Comparison of ENCODE assay signal across 9 cellular contexts in the genomic region with DNA sequence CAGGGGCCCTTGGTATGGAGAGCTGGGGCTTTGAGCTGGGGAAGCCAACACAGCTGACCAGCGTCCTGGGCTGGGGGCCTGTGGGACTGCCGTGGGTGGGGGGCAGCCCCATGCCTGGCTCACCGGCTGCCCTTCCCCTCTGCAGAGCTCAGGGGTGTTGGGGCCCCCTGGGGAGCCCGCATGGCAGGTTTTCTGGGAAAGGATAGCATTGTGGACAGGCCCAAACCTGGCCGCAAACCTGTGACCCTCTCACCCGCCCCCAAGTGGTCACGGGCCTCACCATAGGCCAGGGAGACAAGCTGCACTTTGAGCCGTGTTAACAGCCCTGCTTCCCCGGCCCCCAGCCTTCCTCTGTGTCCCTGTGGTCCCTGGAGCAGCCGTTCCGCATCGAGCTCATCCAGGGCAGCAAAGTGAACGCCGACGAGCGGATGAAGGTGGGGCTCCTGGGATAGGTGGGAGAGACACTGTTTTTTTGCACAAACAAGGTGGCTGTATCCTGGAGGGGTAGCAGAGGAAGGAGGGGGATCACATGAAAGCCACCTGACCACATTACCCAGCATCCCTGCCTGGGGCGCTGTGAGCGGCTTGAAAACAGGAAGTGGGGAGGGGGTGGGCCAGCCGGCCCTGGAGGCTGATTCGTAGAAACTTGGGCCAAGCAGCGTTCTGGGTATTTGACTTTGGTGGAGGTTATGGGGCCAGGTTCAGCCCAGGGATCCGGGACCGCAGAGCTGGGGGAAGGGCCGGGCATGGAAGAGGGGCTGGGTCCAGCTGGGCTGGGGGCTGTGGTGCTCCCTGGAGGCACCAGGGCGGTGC.
A peak's percentile ranks its signal among the peaks of the same experiment; 100 is the strongest.
DNase-seq lines count a peak whose midpoint lies in the region; ATAC-seq and TF ChIP-seq lines count a peak whose summit lies in the region.
"Had no signal": no experiment of that assay in that cellular context is flagged by ENCODE, and none has a peak within 500 bp of the region (broad histone marks: within the 10 kb centered on the region; RNA-seq: fewer than 3 reads in every experiment).

No MANE protein-coding gene starts in this region.

- H3K4me3 ChIP-seq in HL-60 (replicated peaks; ENCODE audit: insufficient read depth, low read length) (no peak overlapping the region), endocrine pancreas (ENCODE audit: control insufficient read depth, insufficient read depth, low read length) (no peak overlapping the region), neutrophil (ENCODE audit: low read depth in 1 of 2, low read length in 1 of 2) (no peak overlapping the region), testis (no peak overlapping the region), BE2C (ENCODE audit: low read depth, low read length) (no peak overlapping the region)
- H3K4me3 ChIP-seq: tibial artery had no signal

- peak; percentile 55 for ATAC-seq in GM19023 (IDR thresholded peaks at IDR 0.05; ENCODE audit: unreplicated experiment)

- H3K4me3 Mint-ChIP-seq in activated CD4-positive, alpha-beta T cell treated with anti-CD3 and anti-CD28 coated beads, Interleukin-2, amount 10 ng/mL, durations not matched to agents 7 days and 5 days, result peak overlapping the region; percentile 79

- H3K27ac ChIP-seq in HL-60 (replicated peaks) (peak overlapping the region; percentile 80), neutrophil (peak overlapping the region; percentile 81), testis (no peak overlapping the region)
- H3K27ac ChIP-seq: tibial artery had no signal

- intact Hi-C loops in testis (cut with DNase I; ENCODE audit: low total_unique reads), result no loop called here

- H3K27ac Mint-ChIP-seq in activated CD4-positive, alpha-beta T cell treated with anti-CD3 and anti-CD28 coated beads, Interleukin-2, amount 10 ng/mL, durations not matched to agents 7 days and 5 days, result peak overlapping the region; percentile 97

- TF ChIP-seq POLR2A in testis (IDR thresholded peaks at IDR 0.05), result no peak

- peaks cover 78% of the 10 kb centered on the region for H3K4me1 Mint-ChIP-seq in activated CD4-positive, alpha-beta T cell treated with anti-CD3 and anti-CD28 coated beads, Interleukin-2, amount 10 ng/mL, durations not matched to agents 7 days and 5 days

- CTCF ChIA-PET in activated CD4-positive, alpha-beta T cell treated with anti-CD3 and anti-CD28 coated beads, Interleukin-2, amount 10 ng/mL, durations not matched to agents 7 days and 5 days (lab: Charles Lee), result interaction anchor here (0.6 to 8.3 kb wide), 12 partner anchors 8 to 144 kb away, joined by 3 to 78 read pairs (median 3); no protein-coding TSS in a partner anchor

- H3K36me3 Mint-ChIP-seq in activated CD4-positive, alpha-beta T cell treated with anti-CD3 and anti-CD28 coated beads, Interleukin-2, amount 10 ng/mL, durations not matched to agents 7 days and 5 days (ENCODE audit: low read depth), result peaks cover 81% of the 10 kb centered on the region

- H3K4me1 ChIP-seq in endocrine pancreas (ENCODE audit: control insufficient read depth, insufficient read depth, low read length) (no peaks in the 10 kb centered on the region), neutrophil (ENCODE audit: control insufficient read depth in 1 of 2, insufficient read depth in 1 of 2, low read depth in 1 of 2, low read length in 1 of 2) (peaks cover 6 to 19% of the 10 kb centered on the region in 2 experiments), testis (peaks cover 3% of the 10 kb centered on the region), BE2C (no peaks in the 10 kb centered on the region)

- WGBS in testis, 2 donors, result 60% methylated on average over 9 to 24 of the region's 25 CpGs

- H3K36me3 ChIP-seq in endocrine pancreas (ENCODE audit: control insufficient read depth, insufficient read depth, low read length) (no peaks in the 10 kb centered on the region), neutrophil (peaks cover 100% of the 10 kb centered on the region), testis (ENCODE audit: low read depth, missing control alignments) (no peaks in the 10 kb centered on the region), BE2C (no peaks in the 10 kb centered on the region)

- no peaks in the 10 kb centered on the region for H3K27me3 ChIP-seq in HL-60 (ENCODE audit: insufficient read depth, poor library complexity, severe bottlenecking)
- H3K27me3 ChIP-seq in endocrine pancreas (ENCODE audit: control insufficient read depth, insufficient read depth, low read length), result no peaks in the 10 kb centered on the region
- no peaks in the 10 kb centered on the region for H3K27me3 ChIP-seq in neutrophil
- H3K27me3 ChIP-seq in testis, result no peaks in the 10 kb centered on the region
- no peaks in the 10 kb centered on the region for H3K27me3 ChIP-seq in BE2C
- H3K27me3 ChIP-seq: tibial artery had no signal

- DNase-seq in HL-60 (ENCODE audit: low read depth in 1 of 2, low spot score in 1 of 2), result peak; percentile 81 to 92
- peak; percentile 97 for DNase-seq in activated CD4-positive, alpha-beta T cell treated with anti-CD3 and anti-CD28 coated beads, Interleukin-2, amount 10 ng/mL, durations not matched to agents 7 days and 5 days
- DNase-seq in testis, result peak; percentile 69
- DNase-seq in BE2C, result no peak
- no peak for DNase-seq in NCI-H2171 (lab: John Stamatoyannopoulos, UW)

- H3K27me3 Mint-ChIP-seq in activated CD4-positive, alpha-beta T cell treated with anti-CD3 and anti-CD28 coated beads, Interleukin-2, amount 10 ng/mL, durations not matched to agents 7 days and 5 days, result no peaks in the 10 kb centered on the region

- H3K9me3 Mint-ChIP-seq in activated CD4-positive, alpha-beta T cell treated with anti-CD3 and anti-CD28 coated beads, Interleukin-2, amount 10 ng/mL, durations not matched to agents 7 days and 5 days, result no peaks in the 10 kb centered on the region

- no peak for TF ChIP-seq CTCF in HL-60 (IDR thresholded peaks at IDR 0.05; ENCODE audit: insufficient read depth, low read length)
- no peak for TF ChIP-seq CTCF in neutrophil (IDR thresholded peaks at IDR 0.05)
- TF ChIP-seq CTCF in testis (IDR thresholded peaks at IDR 0.05), result no peak
- TF ChIP-seq CTCF in BE2C (IDR thresholded peaks at IDR 0.05; ENCODE audit: low read depth, low read length), result no peak

- H3K9me3 ChIP-seq in endocrine pancreas (ENCODE audit: control insufficient read depth, low read length) (no peaks in the 10 kb centered on the region), neutrophil (peaks cover 6% of the 10 kb centered on the region), testis (no peaks in the 10 kb centered on the region), BE2C (no peaks in the 10 kb centered on the region)
- H3K9me3 ChIP-seq: tibial artery had no signal

- POLR2A ChIA-PET in activated CD4-positive, alpha-beta T cell treated with anti-CD3 and anti-CD28 coated beads, Interleukin-2, amount 10 ng/mL, durations not matched to agents 7 days and 5 days (lab: Charles Lee), result interaction anchor here (0.6 to 1.6 kb wide), 3 partner anchors 63 to 89 kb away, joined by 5 to 15 read pairs (median 5); no protein-coding TSS in a partner anchor

- H3K9ac ChIP-seq in endocrine pancreas (ENCODE audit: control insufficient read depth, insufficient read depth, low read length), result peak overlapping the region; percentile 35

Comparison
In these comparisons a context has a peak if more than half of its experiments do, and no peak if none do; other contexts are left out.
1. DNase-seq: peak in HL-60 (2 of 2), activated CD4-positive, alpha-beta T cell treated with anti-CD3 and anti-CD28 coated beads, Interleukin-2, amount 10 ng/mL, durations not matched to agents 7 days and 5 days (single experiment) and testis (single experiment); none in BE2C (single experiment) and NCI-H2171 (single experiment).
2. H3K27ac ChIP-seq: peak in HL-60 (single experiment) and neutrophil (single experiment); none in testis (0 of 2).